Comparison of ENCODE assay signal across 15 cellular contexts in genomic region chr5:95949810-95950209, GRCh38. TPM values are rescaled to one million over a fixed set of nuclear protein-coding genes. Genes with fewer than 3 reads are reported as not detected.
DNase-seq lines count a peak whose midpoint lies in the region; ATAC-seq, FAIRE-seq and TF ChIP-seq lines count a peak whose summit lies in the region.
"Had no signal": no experiment of that assay in that cellular context is flagged by ENCODE, and none has a peak within 500 bp of the region (broad histone marks: within the 10 kb centered on the region; RNA-seq: fewer than 3 reads in every experiment).

No MANE protein-coding gene starts in this region.

- FAIRE-seq in GM12892 (lab: Jason Lieb, UNC): no peak

- no peak for DNase-seq in activated T-helper 2 cell treated with anti-CD3 and anti-CD28 coated beads, Interferon-gamma antibody, Interleukin-2, Interleukin-4, amounts not matched to agents 10 μg/mL and 5 μg/mL and 100 μg/mL, durations not matched to agents 14 hours and 24 hours and 36 hours (ENCODE audit: low spot score)
- no peak for DNase-seq in stimulated activated CD4-positive, alpha-beta T cell treated with anti-CD3 and anti-CD28 coated beads, Interleukin-4, amount 100 ng/mL, for 4 hours
- no peak for DNase-seq in RKO (ENCODE audit: low spot score)
- DNase-seq in NCI-H524 treated with DMSO at 0.1 percent for 48 hours (lab: John Stamatoyannopoulos, UW): no peak
- DNase-seq in GM12892 (ENCODE audit: insufficient read length): no peak
- DNase-seq: cerebellar nuclear complex, DMS79, foreskin keratinocyte, left cardiac atrium, NCI-H146 had no signal

- peaks cover 70% of the 10 kb centered on the region for H3K36me3 Mint-ChIP-seq in activated T-helper 2 cell treated with anti-CD3 and anti-CD28 coated beads, Interferon-gamma antibody, Interleukin-2, Interleukin-4, amounts not matched to agents 10 μg/mL and 5 μg/mL and 100 μg/mL, durations not matched to agents 14 hours and 24 hours and 36 hours (ENCODE audit: low read depth)

- intact Hi-C loops in activated T-helper 2 cell treated with anti-CD3 and anti-CD28 coated beads, Interferon-gamma antibody, Interleukin-2, Interleukin-4, amounts not matched to agents 10 μg/mL and 5 μg/mL and 100 μg/mL, durations not matched to agents 14 hours and 24 hours and 36 hours (cut with micrococcal nuclease): loop anchor here (2.0 kb wide), 1 partner anchor 15 kb away; no protein-coding TSS in a partner anchor

- H3K27me3 Mint-ChIP-seq in activated T-helper 2 cell treated with anti-CD3 and anti-CD28 coated beads, Interferon-gamma antibody, Interleukin-2, Interleukin-4, amounts not matched to agents 10 μg/mL and 5 μg/mL and 100 μg/mL, durations not matched to agents 14 hours and 24 hours and 36 hours (ENCODE audit: low read depth): no peaks in the 10 kb centered on the region
- H3K27me3 Mint-ChIP-seq: stimulated activated naive CD8-positive, alpha-beta T cell treated with anti-CD3 and anti-CD28 coated beads, Interleukin-15, Interleukin-2, amounts not matched to agents 100 ng/mL and 50 ng/mL, for 24 hours had no signal

- peak overlapping the region; percentile 6 for H3K4me3 Mint-ChIP-seq in activated T-helper 2 cell treated with anti-CD3 and anti-CD28 coated beads, Interferon-gamma antibody, Interleukin-2, Interleukin-4, amounts not matched to agents 10 μg/mL and 5 μg/mL and 100 μg/mL, durations not matched to agents 14 hours and 24 hours and 36 hours (ENCODE audit: low read depth)
- H3K4me3 Mint-ChIP-seq: stimulated activated naive CD8-positive, alpha-beta T cell treated with anti-CD3 and anti-CD28 coated beads, Interleukin-15, Interleukin-2, amounts not matched to agents 100 ng/mL and 50 ng/mL, for 24 hours had no signal

- peak overlapping the region; percentile 9 for H3K27ac Mint-ChIP-seq in activated T-helper 2 cell treated with anti-CD3 and anti-CD28 coated beads, Interferon-gamma antibody, Interleukin-2, Interleukin-4, amounts not matched to agents 10 μg/mL and 5 μg/mL and 100 μg/mL, durations not matched to agents 14 hours and 24 hours and 36 hours
- H3K27ac Mint-ChIP-seq: stimulated activated naive CD8-positive, alpha-beta T cell treated with anti-CD3 and anti-CD28 coated beads, Interleukin-15, Interleukin-2, amounts not matched to agents 100 ng/mL and 50 ng/mL, for 24 hours had no signal

- ATAC-seq in GM18868 (IDR thresholded peaks at IDR 0.05; ENCODE audit: unreplicated experiment) (peak; percentile 61), GM21381 (IDR thresholded peaks at IDR 0.05; ENCODE audit: unreplicated experiment) (peak; percentile 86), HG03039 (IDR thresholded peaks at IDR 0.05; ENCODE audit: unreplicated experiment) (peak; percentile 57)
- ATAC-seq: foreskin keratinocyte, left cardiac atrium, Panc1 had no signal

- no peak for TF ChIP-seq POLR2A in GM12892 (IDR thresholded peaks at IDR 0.05; ENCODE audit: low read depth, low read length)

- H3K4me1 Mint-ChIP-seq in activated T-helper 2 cell treated with anti-CD3 and anti-CD28 coated beads, Interferon-gamma antibody, Interleukin-2, Interleukin-4, amounts not matched to agents 10 μg/mL and 5 μg/mL and 100 μg/mL, durations not matched to agents 14 hours and 24 hours and 36 hours (ENCODE audit: low read depth): peaks cover 62% of the 10 kb centered on the region

- peaks cover 13% of the 10 kb centered on the region for H3K9me3 Mint-ChIP-seq in activated T-helper 2 cell treated with anti-CD3 and anti-CD28 coated beads, Interferon-gamma antibody, Interleukin-2, Interleukin-4, amounts not matched to agents 10 μg/mL and 5 μg/mL and 100 μg/mL, durations not matched to agents 14 hours and 24 hours and 36 hours

RNA-seq across cellular contexts. Expression of gene ELL2, which starts 11.8 kb away (rescaled TPM):
- 124 and 135 TPM in 2 replicates for total RNA-seq in activated T-helper 2 cell treated with anti-CD3 and anti-CD28 coated beads, Interferon-gamma antibody, Interleukin-2, Interleukin-4, amounts not matched to agents 10 μg/mL and 5 μg/mL and 100 μg/mL, durations not matched to agents 14 hours and 24 hours and 36 hours
- 42.1 TPM for polyA plus RNA-seq in GM12892 (2012; ENCODE audit: missing spikeins)
